1 cellular context compared by ENCODE assay signal in genomic region chr6:9412951-9413559, GRCh38.
TF ChIP-seq lines count a peak whose summit lies in the region.

No MANE protein-coding gene starts in this region.

TF ChIP-seq in WTC11, 78 proteins besides CTCF, POLR2A, EP300 and RAD21 (continued from another document):
- TF ChIP-seq ZNF281 (CRISPR knock-in tag; IDR thresholded peaks at IDR 0.05) (no peak), SMAD4 (CRISPR knock-in tag; IDR thresholded peaks at IDR 0.05) (no peak), TEAD4 (CRISPR knock-in tag; IDR thresholded peaks at IDR 0.05) (no peak), PRRX2 (CRISPR knock-in tag; IDR thresholded peaks at IDR 0.05) (no peak), NR2C2 (CRISPR knock-in tag; IDR thresholded peaks at IDR 0.05) (no peak), OVOL2 (CRISPR knock-in tag; IDR thresholded peaks at IDR 0.05; ENCODE audit: borderline replicate concordance) (no peak), E2F5 (CRISPR knock-in tag; IDR thresholded peaks at IDR 0.05) (no peak), NFYB (CRISPR knock-in tag; conservative IDR thresholded peaks at IDR 0.05; ENCODE audit: low read depth) (no peak), MAX (CRISPR knock-in tag; IDR thresholded peaks at IDR 0.05) (no peak), PREB (CRISPR knock-in tag; IDR thresholded peaks at IDR 0.05; ENCODE audit: borderline replicate concordance) (no peak), ERG (CRISPR knock-in tag; IDR thresholded peaks at IDR 0.05) (no peak)
